ENCODE assay signal across 1 cellular context in genomic region chr2:76998713-76999112, GRCh38.
TF ChIP-seq lines count a peak whose summit lies in the region.

No MANE protein-coding gene starts in this region.

TF ChIP-seq in GM23338, 12 proteins besides CTCF, POLR2A, EP300 and RAD21 (continued from another document):
- no peak for TF ChIP-seq ZNF462 (CRISPR knock-in tag; IDR thresholded peaks at IDR 0.05)
